Comparison of ENCODE assay signal across 9 cellular contexts in the genomic region with DNA sequence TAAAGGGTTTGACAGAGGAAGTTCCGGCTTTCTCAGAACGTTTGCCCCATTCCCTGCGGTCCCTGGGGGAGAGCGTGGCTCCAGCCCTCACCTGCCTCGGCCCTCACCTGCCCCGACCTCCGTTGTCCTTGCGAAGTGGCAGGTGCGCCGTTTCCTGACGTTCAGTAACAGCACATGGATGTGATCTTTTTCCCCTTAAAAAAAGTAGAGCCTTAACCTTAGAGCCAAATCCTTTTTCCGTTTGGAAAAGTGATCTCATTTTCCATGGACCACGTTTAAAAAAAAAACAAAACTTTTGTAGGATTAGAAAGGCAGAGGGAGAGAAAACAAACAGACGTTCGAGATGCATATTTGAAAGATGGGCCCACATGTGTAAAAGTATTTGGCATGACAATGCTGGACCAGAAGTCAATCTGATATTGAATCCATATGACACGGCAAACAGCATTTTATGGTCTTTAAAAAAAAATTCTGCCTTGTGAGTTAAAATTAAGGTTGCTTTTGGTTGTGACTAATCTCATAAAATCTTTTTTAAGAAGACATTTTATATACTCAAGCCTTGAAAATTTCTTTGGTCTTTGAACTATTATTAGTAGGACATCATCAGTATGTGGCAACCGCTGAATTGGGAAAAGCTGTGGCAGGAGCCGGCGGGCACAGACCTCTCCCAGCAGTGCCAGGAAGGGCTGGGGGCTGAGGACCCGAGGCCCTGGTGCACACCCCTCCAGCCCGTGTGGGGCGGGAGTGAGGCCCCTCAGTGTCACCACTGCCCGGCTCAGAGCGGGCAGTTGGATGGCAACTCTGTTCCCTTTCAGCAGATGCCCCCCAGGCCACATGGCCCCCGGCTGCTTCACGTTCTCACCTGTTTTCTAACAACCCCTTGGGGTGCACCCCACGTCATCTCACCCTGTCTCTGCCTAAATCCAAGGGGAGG. TPM values are rescaled to one million over a fixed set of nuclear protein-coding genes. Genes with fewer than 3 reads are reported as not detected.
DNase-seq lines count a peak whose midpoint lies in the region; FAIRE-seq and TF ChIP-seq lines count a peak whose summit lies in the region.
"Had no signal": no experiment of that assay in that cellular context is flagged by ENCODE, and none has a peak within 500 bp of the region (broad histone marks: within the 10 kb centered on the region; RNA-seq: fewer than 3 reads in every experiment).

No MANE protein-coding gene starts in this region.

- DNase-seq in GM18507 (ENCODE audit: extremely low spot score, insufficient read length, low read depth) (no peak), HFF-Myc (ENCODE audit: extremely low read depth, low read depth) (peak; percentile 93), NOMO-1 treated with DMSO at 0.1 percent for 48 hours (lab: John Stamatoyannopoulos, UW; ENCODE audit: unreplicated experiment) (peak; percentile 55), esophagus muscularis mucosa (ENCODE audit: extremely low spot score) (peak; percentile 64), WERI-Rb-1 (no peak), NCI-H2227 (lab: John Stamatoyannopoulos, UW; ENCODE audit: unreplicated experiment) (no peak), iPS-NIHi11 (ENCODE audit: low spot score) (no peak)

- H3K27ac ChIP-seq in esophagus muscularis mucosa (replicated peaks in 1 of 4) (peak overlapping the region in 2 of 4 donors; percentile 38 to 59), WERI-Rb-1 (no peak overlapping the region)

- H3K4me2 ChIP-seq in skeletal muscle satellite cell (ENCODE audit: low read length) = peak overlapping the region; percentile 81

- H3K36me3 ChIP-seq in esophagus muscularis mucosa (no peaks in the 10 kb centered on the region), skeletal muscle satellite cell (ENCODE audit: insufficient read depth, low read length) (peaks cover 18% of the 10 kb centered on the region), WERI-Rb-1 (no peaks in the 10 kb centered on the region)

- peak overlapping the region; percentile 97 for H3K9ac ChIP-seq in skeletal muscle satellite cell (ENCODE audit: low read depth, low read length)

- FAIRE-seq in GM18507 (lab: Jason Lieb, UNC) = peak; percentile 12
- FAIRE-seq: TTC549 had no signal

- WGBS in esophagus muscularis mucosa = 52% methylated on average over 27 of the region's 27 CpGs

- no peak for TF ChIP-seq POLR2A in esophagus muscularis mucosa (IDR thresholded peaks at IDR 0.05; ENCODE audit: low read depth)

- H3K27me3 ChIP-seq in esophagus muscularis mucosa (peaks cover 0 to 35% (median 0%) of the 10 kb centered on the region in 4 donors), skeletal muscle satellite cell (ENCODE audit: control insufficient read depth, insufficient read depth, low read length) (no peaks in the 10 kb centered on the region), WERI-Rb-1 (ENCODE audit: insufficient read depth, low read depth, severe bottlenecking) (no peaks in the 10 kb centered on the region)

- H3K4me3 ChIP-seq in HFF-Myc (replicated peaks; ENCODE audit: low read depth, low read length) (peak overlapping the region; percentile 38), esophagus muscularis mucosa (peak overlapping the region; percentile 38 to 52 (median 40)), skeletal muscle satellite cell (ENCODE audit: low read length) (peak overlapping the region; percentile 56), WERI-Rb-1 (ENCODE audit: low read depth, low read length) (no peak overlapping the region)

- H3K9me3 ChIP-seq in esophagus muscularis mucosa = no peaks in the 10 kb centered on the region
- H3K9me3 ChIP-seq in skeletal muscle satellite cell (replicated peaks; ENCODE audit: low read length) = no peaks in the 10 kb centered on the region
- peaks cover 2% of the 10 kb centered on the region for H3K9me3 ChIP-seq in WERI-Rb-1 (ENCODE audit: severe bottlenecking)

- H3K4me1 ChIP-seq in esophagus muscularis mucosa (peaks cover 13 to 17% (median 14%) of the 10 kb centered on the region in 4 donors), skeletal muscle satellite cell (ENCODE audit: control insufficient read depth, insufficient read depth, low read length) (peaks cover 41% of the 10 kb centered on the region)

- no peak for TF ChIP-seq EP300 in esophagus muscularis mucosa (IDR thresholded peaks at IDR 0.05)

- intact Hi-C loops in esophagus muscularis mucosa (cut with DNase I) = no loop called here

- TF ChIP-seq CTCF in HFF-Myc (IDR thresholded peaks at IDR 0.05; ENCODE audit: low read depth, low read length, missing control alignments) (no peak), esophagus muscularis mucosa (IDR thresholded peaks at IDR 0.05) (no peak), WERI-Rb-1 (IDR thresholded peaks at IDR 0.05; ENCODE audit: low read depth, low read length) (no peak)

RNA-seq across cellular contexts. Expression of a gene that starts 42.4 kb away (rescaled TPM):
- 10 to 100 TPM; 48.6 to 82.1 (median 59.3) TPM for total RNA-seq in esophagus muscularis mucosa
- total RNA-seq in skeletal muscle satellite cell (2012; rRNA removed) = 22.7 and 30.2 TPM in 2 replicates

Comparison
In these comparisons a context has a peak if more than half of its experiments do, and no peak if none do; other contexts are left out.
1. DNase-seq: peak in HFF-Myc (single experiment), NOMO-1 treated with DMSO at 0.1 percent for 48 hours (single experiment) and esophagus muscularis mucosa (single experiment); none in GM18507 (single experiment), WERI-Rb-1 (single experiment), NCI-H2227 (single experiment) and iPS-NIHi11 (single experiment).